Comparison of ENCODE assay signal across 8 cellular contexts in the genomic region with DNA sequence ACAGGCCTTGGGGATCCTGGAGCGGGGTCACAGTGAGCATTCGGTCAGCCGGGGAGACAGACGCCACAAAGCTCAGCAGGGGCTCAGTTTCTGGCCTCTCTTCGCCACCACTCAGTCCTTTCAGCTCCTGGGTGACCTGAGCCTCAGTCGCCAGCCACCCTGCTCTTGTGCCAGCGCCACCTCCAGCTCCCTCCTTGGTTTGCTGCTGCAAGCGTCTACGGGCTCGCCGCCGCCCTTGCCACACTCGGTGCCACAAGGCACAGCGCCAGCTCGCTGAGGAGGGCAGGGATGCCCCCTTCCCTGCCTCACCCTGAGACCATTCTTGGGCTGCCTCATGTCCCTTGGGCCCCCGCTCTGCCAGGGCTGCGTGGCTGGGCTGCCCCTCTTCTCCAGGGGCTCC. TPM values are rescaled to one million over a fixed set of nuclear protein-coding genes. Genes with fewer than 3 reads are reported as not detected.
DNase-seq lines count a peak whose midpoint lies in the region; ATAC-seq and TF ChIP-seq lines count a peak whose summit lies in the region.

No MANE protein-coding gene starts in this region.

- no TSS peak for BruUV-seq in IMR-90 (replicated peaks; lab: Mats Ljungman, UMichigan)

- dilution Hi-C loops in IMR-90 (cut with HindIII; ENCODE audit: low sequenced_read_pairs, unreplicated experiment), result no loop called here

- POLR2A ChIA-PET in IMR-90 (lab: Charles Lee; ENCODE audit: unreplicated experiment), result interaction anchor here (0.6 to 1.6 kb wide), 2 partner anchors 114 to 135 kb away, joined by 4 to 5 read pairs; partner anchors contain the start of gene LRRN4CL

- H3K9me3 ChIP-seq in IMR-90 (ENCODE audit: control insufficient read depth, insufficient read depth, low read length) (no peaks in the 10 kb centered on the region), muscle layer of colon (ENCODE audit: low read length) (no peaks in the 10 kb centered on the region)

- H3K9me1 ChIP-seq in IMR-90 (ENCODE audit: insufficient read depth, low read length), result peaks cover 11% of the 10 kb centered on the region

- H2BK15ac ChIP-seq in IMR-90 (ENCODE audit: low read depth, low read length), result no peak overlapping the region

- H3K4me3 ChIP-seq in IMR-90 (ENCODE audit: insufficient read depth, low read depth, low read length) (peak overlapping the region; percentile 53), choroid plexus epithelial cell (ENCODE audit: low read depth, low read length) (peak overlapping the region; percentile 85), muscle layer of colon (ENCODE audit: low read depth in 1 of 2, low read length in 2 of 2) (peak overlapping the region; percentile 53 to 96)

- peak overlapping the region; percentile 91 for H3K27ac ChIP-seq in IMR-90 (ENCODE audit: insufficient read depth, low read length)
- H3K27ac ChIP-seq in muscle layer of colon (ENCODE audit: low read depth, low read length), result peak overlapping the region; percentile 94

- peak overlapping the region; percentile 97 to 99; a peak in 3 of 4 replicates for H4K8ac ChIP-seq in IMR-90 (ENCODE audit: low read depth in 2 of 2, low read length in 2 of 2)

- intact Hi-C loops in IMR-90 (cut with micrococcal nuclease), result no loop called here

- whole genome bisulfite sequencing in IMR-90 (ENCODE audit: extremely low coverage in 2 of 2, insufficient read length in 1 of 2), 2 experiments, result 71% methylated on average over 10 of the region's 17 CpGs; no CpG with 5 or more reads in 1 of the 2 experiments

- H3K4me1 ChIP-seq in IMR-90 (ENCODE audit: control insufficient read depth, insufficient read depth, low read length) (peaks cover 12% of the 10 kb centered on the region), muscle layer of colon (ENCODE audit: insufficient read depth, low read length) (peaks cover 23% of the 10 kb centered on the region)

- peak overlapping the region; percentile 4; the same call in 1 of the 2 replicates for H3K18ac ChIP-seq in IMR-90 (ENCODE audit: low read depth, low read length)

- in situ Hi-C loops in IMR-90 (cut with MboI; ENCODE audit: low sequenced_read_pairs), result no loop called here

- no peak for TF ChIP-seq RAD21 in IMR-90 (IDR thresholded peaks at IDR 0.05; ENCODE audit: low read length)

- H2BK120ac ChIP-seq in IMR-90 (ENCODE audit: low read depth, low read length), result peak overlapping the region; percentile 69; the same call in 1 of the 2 replicates

- H4K91ac ChIP-seq in IMR-90 (ENCODE audit: insufficient read depth, low read depth, low read length), result peak overlapping the region; percentile 98

- peak overlapping the region; percentile 84 for H4K5ac ChIP-seq in IMR-90 (ENCODE audit: low read depth, low read length)

- H2BK20ac ChIP-seq in IMR-90 (ENCODE audit: low read depth, low read length), result no peak overlapping the region

- peak overlapping the region; percentile 100 for H3K14ac ChIP-seq in IMR-90 (replicated peaks; ENCODE audit: low read depth, low read length)

- ATAC-seq in IMR-90 (ENCODE audit: low read depth) (no peak), HG02870 (IDR thresholded peaks at IDR 0.05; ENCODE audit: unreplicated experiment) (no peak), HG02970 (IDR thresholded peaks at IDR 0.05; ENCODE audit: low FRiP score, unreplicated experiment) (no peak), GM18873 (IDR thresholded peaks at IDR 0.05; ENCODE audit: low FRiP score, unreplicated experiment) (no peak)

- H3K4me2 ChIP-seq in IMR-90 (ENCODE audit: low read depth, low read length), result peak overlapping the region; percentile 81

- DNase-seq in AG20443 (ENCODE audit: low spot score) (peak; percentile 25), IMR-90 (no peak), choroid plexus epithelial cell (ENCODE audit: low read depth) (no peak)
- DNase-seq in activated CD4-positive, CD25-positive, alpha-beta regulatory T cell treated with anti-CD3 and anti-CD28 coated beads, Interleukin-2, amount 50 U/mL, for 72 hours, result no peak

- TF ChIP-seq CTCF in IMR-90 (conservative IDR thresholded peaks at IDR 0.05; ENCODE audit: low read depth, low read length) (no peak), choroid plexus epithelial cell (conservative IDR thresholded peaks at IDR 0.05; ENCODE audit: low read depth, low read length) (no peak)

- H3K9ac ChIP-seq in IMR-90 (ENCODE audit: low read depth, low read length) (peak overlapping the region; percentile 96), muscle layer of colon (ENCODE audit: low read length) (peak overlapping the region; percentile 79)

- peak overlapping the region; percentile 99 for H3K4ac ChIP-seq in IMR-90 (ENCODE audit: low read depth, low read length)

- peak overlapping the region; percentile 96 for H2AK5ac ChIP-seq in IMR-90 (ENCODE audit: low read depth, low read length)

- H3K36me3 ChIP-seq in IMR-90 (ENCODE audit: control insufficient read depth, insufficient read depth, low read length) (peaks cover 43% of the 10 kb centered on the region), muscle layer of colon (ENCODE audit: insufficient read depth, low read length) (peaks cover 49% of the 10 kb centered on the region)

- peak overlapping the region; percentile 98 for H3K23ac ChIP-seq in IMR-90 (ENCODE audit: low read depth, low read length)

- H3K27me3 ChIP-seq in IMR-90 (ENCODE audit: control insufficient read depth, insufficient read depth, low read length) (no peaks in the 10 kb centered on the region), muscle layer of colon (ENCODE audit: control insufficient read depth in 1 of 2, insufficient read depth in 2 of 2, low read length in 2 of 2) (no peaks in the 10 kb centered on the region)

- peak overlapping the region; percentile 100 for H2AK9ac ChIP-seq in IMR-90 (replicated peaks; ENCODE audit: low read depth, low read length, poor library complexity)

- TF ChIP-seq POLR2A in IMR-90 (IDR thresholded peaks at IDR 0.05; ENCODE audit: low read depth, low read length), result no peak

- CTCF ChIA-PET in IMR-90 (lab: Yijun Ruan, JAX), result interaction anchor here (1.4 kb wide), 1 partner anchor 14 kb away, joined by 3 read pairs; no protein-coding TSS in a partner anchor

- H2AFZ ChIP-seq in IMR-90 (replicated peaks; ENCODE audit: low read length, poor library complexity), result peak overlapping the region; percentile 72

- H3K79me1 ChIP-seq in IMR-90 (ENCODE audit: low read depth in 1 of 2, low read length in 2 of 2), result peaks cover 18 to 67% of the 10 kb centered on the region in 2 experiments

- peak overlapping the region; percentile 91 for H2BK5ac ChIP-seq in IMR-90 (ENCODE audit: low read depth, low read length, poor library complexity, severe bottlenecking)

- peaks cover 29% of the 10 kb centered on the region for H4K20me1 ChIP-seq in IMR-90 (ENCODE audit: insufficient read depth, low read length)

- peak overlapping the region; percentile 66; the same call in 1 of the 2 replicates for H3K56ac ChIP-seq in IMR-90 (ENCODE audit: extremely low read depth, insufficient read depth, low read length)

TF ChIP-seq in IMR-90, 13 proteins besides CTCF, POLR2A, EP300 and RAD21:
- no peak for TF ChIP-seq BHLHE40 (IDR thresholded peaks at IDR 0.05; ENCODE audit: low read depth, low read length)
- no peak for TF ChIP-seq FOS (IDR thresholded peaks at IDR 0.05; ENCODE audit: low read depth, low read length)
- no peak for TF ChIP-seq MXI1 (IDR thresholded peaks at IDR 0.05; ENCODE audit: borderline replicate concordance, low read depth, low read length)
- no peak for TF ChIP-seq NFE2L2 (IDR thresholded peaks at IDR 0.05; ENCODE audit: low read depth, low read length)
- TF ChIP-seq USF2 (IDR thresholded peaks at IDR 0.05; ENCODE audit: low read depth, low read length), result no peak
- no peak for TF ChIP-seq RFX5 (IDR thresholded peaks at IDR 0.05; ENCODE audit: low read depth, low read length)

RNA-seq across cellular contexts. Expression of gene EEF1G, which starts 1.5 kb away (rescaled TPM):
- 1,598 and 1,857 TPM in 2 replicates for total RNA-seq in IMR-90 (2012; rRNA removed)
- 1,684 and 1,697 TPM in 2 replicates for polyA plus RNA-seq in IMR-90 (2012; rRNA removed)
- 1,447 and 1,704 TPM in 2 replicates for polyA plus RNA-seq in IMR-90 (2012; cell fraction: cytosol; rRNA removed)
- polyA plus RNA-seq in IMR-90 (2012; cell fraction: nucleus; rRNA removed; ENCODE audit: low replicate concordance), result 506 and 710 TPM in 2 replicates

RNA-seq across cellular contexts. Expression of gene TUT1, which starts 16.2 kb away (rescaled TPM):
- total RNA-seq in IMR-90 (2012; rRNA removed), result 3.3 and 4.3 TPM in 2 replicates
- 10.1 TPM in 2 replicates for polyA plus RNA-seq in IMR-90 (2012; rRNA removed)
- 8.4 and 9.3 TPM in 2 replicates for polyA plus RNA-seq in IMR-90 (2012; cell fraction: cytosol; rRNA removed)
- 42.6 and 48.7 TPM in 2 replicates for polyA plus RNA-seq in IMR-90 (2012; cell fraction: nucleus; rRNA removed; ENCODE audit: low replicate concordance)

RNA-seq across cellular contexts. Expression of gene MTA2, which starts 26.5 kb away (rescaled TPM):
- 126 and 136 TPM in 2 replicates for total RNA-seq in IMR-90 (2012; rRNA removed)
- polyA plus RNA-seq in IMR-90 (2012; rRNA removed), result 28.0 and 34.8 TPM in 2 replicates
- polyA plus RNA-seq in IMR-90 (2012; cell fraction: cytosol; rRNA removed), result 14.4 and 18.0 TPM in 2 replicates
- 35.6 and 60.7 TPM in 2 replicates for polyA plus RNA-seq in IMR-90 (2012; cell fraction: nucleus; rRNA removed; ENCODE audit: low replicate concordance)

RNA-seq across cellular contexts. Expression of gene AHNAK, which starts 28.6 kb away (rescaled TPM):
- total RNA-seq in IMR-90 (2012; rRNA removed), result 695 and 735 TPM in 2 replicates
- polyA plus RNA-seq in IMR-90 (2012; rRNA removed), result 80.7 and 95.1 TPM in 2 replicates
- polyA plus RNA-seq in IMR-90 (2012; cell fraction: cytosol; rRNA removed), result 22.8 and 36.6 TPM in 2 replicates
- 45.0 and 186 TPM in 2 replicates for polyA plus RNA-seq in IMR-90 (2012; cell fraction: nucleus; rRNA removed; ENCODE audit: low replicate concordance)

RNA-seq across cellular contexts. Expression of gene EML3, which starts 37.4 kb away (rescaled TPM):
- total RNA-seq in IMR-90 (2012; rRNA removed), result 4.4 and 5.0 TPM in 2 replicates
- polyA plus RNA-seq in IMR-90 (2012; rRNA removed), result 24.7 and 26.1 TPM in 2 replicates
- 13.6 and 18.0 TPM in 2 replicates for polyA plus RNA-seq in IMR-90 (2012; cell fraction: cytosol; rRNA removed)
- polyA plus RNA-seq in IMR-90 (2012; cell fraction: nucleus; rRNA removed; ENCODE audit: low replicate concordance), result 158 and 257 TPM in 2 replicates
